Comparison of ENCODE assay signal across 8 cellular contexts in the genomic region with DNA sequence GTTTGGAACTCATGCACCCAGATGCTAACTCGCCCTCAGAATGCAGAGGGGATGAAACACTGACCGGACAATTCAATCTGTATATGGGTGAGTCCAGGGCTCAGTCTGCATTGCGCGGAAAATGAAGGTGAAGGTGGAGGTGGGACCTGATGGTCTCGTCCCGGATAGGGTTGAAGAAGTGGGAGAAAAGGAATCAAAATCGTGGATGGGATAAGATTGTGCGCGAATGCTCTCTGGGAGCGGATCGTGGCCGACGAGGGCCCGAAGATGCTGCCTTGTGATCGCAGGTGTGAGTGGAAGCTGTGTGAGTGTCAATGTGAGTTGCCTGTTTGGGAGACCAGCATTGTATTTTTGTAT. TPM values are rescaled to one million over a fixed set of nuclear protein-coding genes. Genes with fewer than 3 reads are reported as not detected.
DNase-seq lines count a peak whose midpoint lies in the region; ATAC-seq, FAIRE-seq and TF ChIP-seq lines count a peak whose summit lies in the region.

No MANE protein-coding gene starts in this region.

- peak overlapping the region; percentile 81 for H3K27ac ChIP-seq in CD4-positive, CD25-positive, alpha-beta regulatory T cell (ENCODE audit: insufficient read depth, low read length, poor library complexity, severe bottlenecking)

- H3K27me3 ChIP-seq in CD4-positive, CD25-positive, alpha-beta regulatory T cell (ENCODE audit: control insufficient read depth, insufficient read depth, low read length) = no peaks in the 10 kb centered on the region

- no peak for DNase-seq in CD4-positive, CD25-positive, alpha-beta regulatory T cell
- DNase-seq in astrocyte of the cerebellum (ENCODE audit: low read depth) (no peak), mucosa of descending colon (no peak), glomerular visceral epithelial cell (ENCODE audit: extremely low spot score) (no peak), posterior vena cava (ENCODE audit: low spot score) (no peak), D721Med (ENCODE audit: insufficient read length, low spot score) (no peak)

- no peak for FAIRE-seq in D721Med (lab: Jason Lieb, UNC)

- peak overlapping the region; percentile 94 to 99 (median 98) for H3K4me3 Mint-ChIP-seq in CD4-positive, CD25-positive, alpha-beta regulatory T cell

- TF ChIP-seq CTCF in astrocyte of the cerebellum (IDR thresholded peaks at IDR 0.05; ENCODE audit: low read depth, low read length, missing control alignments) (no peak), mucosa of descending colon (IDR thresholded peaks at IDR 0.05) (no peak), D721Med (IDR thresholded peaks at IDR 0.05; ENCODE audit: insufficient read depth, missing control alignments) (no peak)

- H3K9me3 ChIP-seq in CD4-positive, CD25-positive, alpha-beta regulatory T cell (ENCODE audit: control insufficient read depth in 2 of 2, low read length in 2 of 2) = peaks cover 14 to 38% of the 10 kb centered on the region in 2 experiments
- H3K9me3 ChIP-seq in mucosa of descending colon = peaks cover 68% of the 10 kb centered on the region

- peaks cover 12% of the 10 kb centered on the region for H3K36me3 Mint-ChIP-seq in CD4-positive, CD25-positive, alpha-beta regulatory T cell

- H3K4me3 ChIP-seq in CD4-positive, CD25-positive, alpha-beta regulatory T cell (ENCODE audit: low read depth, low read length) = peak overlapping the region; percentile 96
- H3K4me3 ChIP-seq in astrocyte of the cerebellum (ENCODE audit: low read depth, low read length) = peak overlapping the region; percentile 70
- peak overlapping the region; percentile 64 for H3K4me3 ChIP-seq in mucosa of descending colon

- intact Hi-C loops in mucosa of descending colon (cut with DNase I, micrococcal nuclease) (no loop called here), posterior vena cava (cut with DNase I) (no loop called here)

- H3K4me1 Mint-ChIP-seq in CD4-positive, CD25-positive, alpha-beta regulatory T cell = peaks cover 4 to 28% (median 21%) of the 10 kb centered on the region in 4 donors

- peaks cover 0 to 28% (median 12%) of the 10 kb centered on the region in 7 donors for H3K9me3 Mint-ChIP-seq in CD4-positive, CD25-positive, alpha-beta regulatory T cell

- H3K27me3 Mint-ChIP-seq in CD4-positive, CD25-positive, alpha-beta regulatory T cell = no peaks in the 10 kb centered on the region

- H3K27ac Mint-ChIP-seq in CD4-positive, CD25-positive, alpha-beta regulatory T cell = peak overlapping the region; percentile 18 to 98 (median 94)

- peaks cover 21% of the 10 kb centered on the region for H3K4me1 ChIP-seq in CD4-positive, CD25-positive, alpha-beta regulatory T cell (ENCODE audit: control insufficient read depth, insufficient read depth, low read length, poor library complexity, severe bottlenecking)
- H3K4me1 ChIP-seq in mucosa of descending colon (ENCODE audit: low read depth) = peaks cover 4% of the 10 kb centered on the region

- ATAC-seq in CD4-positive, CD25-positive, alpha-beta regulatory T cell (ENCODE audit: low read depth in 2 of 2) = peak; percentile 3 to 8
- ATAC-seq in HG02852 (IDR thresholded peaks at IDR 0.05; ENCODE audit: unreplicated experiment) (peak; percentile 23), mucosa of descending colon (no peak), HG03457 (IDR thresholded peaks at IDR 0.05; ENCODE audit: unreplicated experiment) (no peak)

- in situ Hi-C loops in astrocyte of the cerebellum (cut with HindIII; ENCODE audit: low sequenced_read_pairs) = no loop called here

- peaks cover 2% of the 10 kb centered on the region for H3K36me3 ChIP-seq in CD4-positive, CD25-positive, alpha-beta regulatory T cell (ENCODE audit: control insufficient read depth, insufficient read depth, low read length)
- no peaks in the 10 kb centered on the region for H3K36me3 ChIP-seq in mucosa of descending colon (ENCODE audit: low read depth)

RNA-seq across cellular contexts. Expression of a gene that starts 0.6 kb away (rescaled TPM):
- 1.7 TPM for total RNA-seq in CD4-positive, CD25-positive, alpha-beta regulatory T cell
- polyA plus RNA-seq in CD4-positive, CD25-positive, alpha-beta regulatory T cell = 1 to 10 TPM in 1 of 4 donors, under 1 TPM in 3; 0.47 to 1.7 (median 0.65) TPM
- total RNA-seq in mucosa of descending colon = 1 to 10 TPM; 2.1 to 3.8 (median 2.9) TPM
- total RNA-seq in posterior vena cava = 1 to 10 TPM; 5.1 to 5.2 TPM

Comparison
In these comparisons a context has a peak if more than half of its experiments do, and no peak if none do; other contexts are left out.
1. ATAC-seq: peak in CD4-positive, CD25-positive, alpha-beta regulatory T cell (2 of 2) and HG02852 (single experiment); none in mucosa of descending colon (single experiment) and HG03457 (single experiment).
2. Peak in every context shown above with its lines, with median percentiles within 50 percentile points of each other: H3K4me3 ChIP-seq.